Comparison of ENCODE assay signal across 22 cellular contexts in genomic region chr7:105906169-105906568, GRCh38.
"Had no signal": no experiment of that assay in that cellular context is flagged by ENCODE, and none has a peak within 500 bp of the region (broad histone marks: within the 10 kb centered on the region; RNA-seq: fewer than 3 reads in every experiment).

No MANE protein-coding gene starts in this region.

- H3K9ac ChIP-seq: parathyroid adenoma had no signal

- H3K9me3 ChIP-seq: left lung, mucosa of descending colon had no signal

- FAIRE-seq: endothelial cell of umbilical vein, islet of Langerhans had no signal

- H3K27me3 Mint-ChIP-seq: activated naive CD8-positive, alpha-beta T cell; central memory CD8-positive, alpha-beta T cell had no signal

- H3K27ac ChIP-seq: brain microvascular endothelial cell, foreskin keratinocyte, left lung, parathyroid adenoma had no signal

- H3K4me3 Mint-ChIP-seq: activated CD8-positive, alpha-beta T cell treated with anti-CD3 and anti-CD28 coated beads, Interleukin-2, amount 10 ng/mL, durations not matched to agents 7 days and 5 days; activated naive CD8-positive, alpha-beta T cell; central memory CD8-positive, alpha-beta T cell; naive thymus-derived CD4-positive, alpha-beta T cell had no signal

- H3K4me1 ChIP-seq: foreskin keratinocyte, left lung, parathyroid adenoma had no signal

- H3K27ac Mint-ChIP-seq: activated CD8-positive, alpha-beta T cell treated with anti-CD3 and anti-CD28 coated beads, Interleukin-2, amount 10 ng/mL, durations not matched to agents 7 days and 5 days; activated naive CD8-positive, alpha-beta T cell had no signal

- H2AFZ ChIP-seq: parathyroid adenoma had no signal

- H3K36me3 ChIP-seq: brain microvascular endothelial cell, left lung had no signal

- H3K4me3 ChIP-seq: left lung, mucosa of descending colon had no signal

- ATAC-seq: activated CD8-positive, alpha-beta T cell treated with anti-CD3 and anti-CD28 coated beads, Interleukin-2, amount 10 ng/mL, durations not matched to agents 7 days and 5 days; foreskin keratinocyte; left lung; mucosa of descending colon; naive thymus-derived CD4-positive, alpha-beta T cell had no signal

- DNase-seq: activated CD4-positive, alpha-beta T cell treated with anti-CD3 and anti-CD28 coated beads for 4 hours; activated CD8-positive, alpha-beta memory T cell treated with anti-CD3 and anti-CD28 coated beads, Interleukin-2, amount 50 U/mL, for 4 hours; activated CD8-positive, alpha-beta T cell treated with anti-CD3 and anti-CD28 coated beads, Interleukin-2, amount 10 ng/mL, durations not matched to agents 7 days and 5 days; activated effector memory CD4-positive, alpha-beta T cell treated with anti-CD3 and anti-CD28 coated beads, Interleukin-2, amount 50 U/mL, for 16 hours; activated T-cell treated with anti-CD3 and anti-CD28 coated beads, Interleukin-2, amount 50 U/mL, for 48 hours; brain microvascular endothelial cell; effector CD8-positive, alpha-beta T cell; foreskin keratinocyte; left lung; mammary epithelial cell; mucosa of descending colon; naive thymus-derived CD4-positive, alpha-beta T cell; retina; stimulated activated CD4-positive, alpha-beta T cell treated with anti-CD3 and anti-CD28 coated beads, Interleukin-4, amount 100 ng/mL, for 24 hours; stimulated activated naive CD4-positive, alpha-beta T cell treated with Interleukin-2 at 50 U/mL for 16 hours; T-helper 2 cell; trophoblast cell had no signal

- H3K27me3 ChIP-seq: brain microvascular endothelial cell, foreskin keratinocyte, left lung had no signal

- H3K79me2 ChIP-seq: parathyroid adenoma had no signal
